7 cellular contexts compared by ENCODE assay signal in the genomic region with DNA sequence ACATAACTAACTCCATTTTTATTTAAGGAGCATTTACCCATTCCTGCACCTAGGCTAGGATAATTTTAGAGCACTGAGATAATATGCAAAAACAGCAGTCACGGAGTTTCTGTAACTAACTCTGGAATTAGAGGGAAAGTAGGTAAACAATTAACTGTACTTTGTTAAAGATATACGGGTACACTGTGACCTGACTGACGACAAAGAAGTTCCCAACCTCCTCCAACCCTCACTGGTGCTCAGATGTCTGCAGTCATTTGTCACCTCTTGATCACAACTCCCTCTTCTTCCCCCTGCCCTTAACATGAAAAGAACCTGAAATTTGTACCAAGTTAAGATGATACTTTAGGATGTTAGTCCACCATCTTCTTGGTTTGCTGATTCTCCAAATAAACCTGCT.
"Had no signal": no experiment of that assay in that cellular context is flagged by ENCODE, and none has a peak within 500 bp of the region (broad histone marks: within the 10 kb centered on the region; RNA-seq: fewer than 3 reads in every experiment).

No MANE protein-coding gene starts in this region.

- DNase-seq: GM23248, H9, HCEC 1CT, KBM-7 had no signal

- H3K4me3 ChIP-seq: GM23248 had no signal

- H3K9me3 Mint-ChIP-seq: H9, IgD-negative memory B cell had no signal

- H3K27ac ChIP-seq: GM23248, HL-60 had no signal

- H3K4me3 Mint-ChIP-seq: H9, IgD-negative memory B cell had no signal

- ATAC-seq: HepG2 had no signal

- H3K27me3 Mint-ChIP-seq: IgD-negative memory B cell had no signal

- H3K27ac Mint-ChIP-seq: H9, IgD-negative memory B cell had no signal

- H2AFZ ChIP-seq: GM23248 had no signal
